In genomic region chr7:141231018-141231792, GRCh38 we compare ENCODE assay signal across 9 cellular contexts.
DNase-seq lines count a peak whose midpoint lies in the region; ATAC-seq and TF ChIP-seq lines count a peak whose summit lies in the region.
"Had no signal": no experiment of that assay in that cellular context is flagged by ENCODE, and none has a peak within 500 bp of the region (broad histone marks: within the 10 kb centered on the region; RNA-seq: fewer than 3 reads in every experiment).

No MANE protein-coding gene starts in this region.

- peak; percentile 54 to 66 for TF ChIP-seq RAD21 in liver (IDR thresholded peaks at IDR 0.05)

- H3K9me2 ChIP-seq in Loucy (replicated peaks; ENCODE audit: low read depth, low read length) = no peaks in the 10 kb centered on the region

- H3K9me3 ChIP-seq in Loucy (ENCODE audit: insufficient read depth, low read depth, low read length) (no peaks in the 10 kb centered on the region), body of pancreas (no peaks in the 10 kb centered on the region), liver (ENCODE audit: control insufficient read depth in 4 of 4, low read length in 3 of 4) (no peaks in the 10 kb centered on the region)

- peak; percentile 12 for DNase-seq in DMS114 treated with DMSO at 0.1 percent for 48 hours (lab: John Stamatoyannopoulos, UW; ENCODE audit: unreplicated experiment)
- DNase-seq in body of pancreas = peak in 3 of 4 donors; percentile 31 to 53 (median 35)
- DNase-seq in GOT3 (lab: John Stamatoyannopoulos, UW) = no peak
- DNase-seq in activated CD4-positive, alpha-beta T cell treated with anti-CD3 and anti-CD28 coated beads, Interleukin-2, amount 10 ng/mL, durations not matched to agents 7 days and 5 days = no peak
- no peak for DNase-seq in activated CD4-positive, CD25-positive, alpha-beta regulatory T cell treated with anti-CD3 and anti-CD28 coated beads, Interleukin-2, amount 50 U/mL, for 72 hours

- H3K36me3 ChIP-seq in Loucy (ENCODE audit: insufficient read depth, low read length) (no peaks in the 10 kb centered on the region), body of pancreas (replicated peaks in 1 of 2; ENCODE audit: insufficient read depth in 1 of 2, low read depth in 2 of 2) (no peaks in the 10 kb centered on the region), liver (ENCODE audit: control insufficient read depth in 4 of 4, insufficient read depth in 3 of 4, low read depth in 1 of 4, low read length in 3 of 4) (no peaks in the 10 kb centered on the region)

- no peaks in the 10 kb centered on the region for H3K36me3 Mint-ChIP-seq in activated CD4-positive, alpha-beta T cell treated with anti-CD3 and anti-CD28 coated beads, Interleukin-2, amount 10 ng/mL, durations not matched to agents 7 days and 5 days (ENCODE audit: low read depth)

- H3K79me2 ChIP-seq in Loucy (ENCODE audit: insufficient read depth, low read length) = no peaks in the 10 kb centered on the region

- TF ChIP-seq POLR2A in body of pancreas (IDR thresholded peaks at IDR 0.05) = no peak

- peaks cover 3% of the 10 kb centered on the region for H3K27me3 Mint-ChIP-seq in activated CD4-positive, alpha-beta T cell treated with anti-CD3 and anti-CD28 coated beads, Interleukin-2, amount 10 ng/mL, durations not matched to agents 7 days and 5 days

- no peak overlapping the region for H2AFZ ChIP-seq in Loucy (ENCODE audit: low read length)

- H3K9me3 Mint-ChIP-seq in activated CD4-positive, alpha-beta T cell treated with anti-CD3 and anti-CD28 coated beads, Interleukin-2, amount 10 ng/mL, durations not matched to agents 7 days and 5 days = no peaks in the 10 kb centered on the region
- H3K9me3 Mint-ChIP-seq: dendritic cell treated with granulocyte-macrophage colony-stimulating factor and Interleukin-4, amounts not matched to agents 40 ng/mL and 50 ng/mL, for 4 days had no signal

- CTCF ChIA-PET in activated CD4-positive, alpha-beta T cell treated with anti-CD3 and anti-CD28 coated beads, Interleukin-2, amount 10 ng/mL, durations not matched to agents 7 days and 5 days (lab: Charles Lee) = interaction anchor here (0.6 kb wide), 1 partner anchor 115 kb away, joined by 3 read pairs; no protein-coding TSS in a partner anchor

- POLR2A ChIA-PET in activated CD4-positive, alpha-beta T cell treated with anti-CD3 and anti-CD28 coated beads, Interleukin-2, amount 10 ng/mL, durations not matched to agents 7 days and 5 days (lab: Charles Lee) = no interaction called here

- H3K27ac ChIP-seq in body of pancreas (no peak overlapping the region), liver (ENCODE audit: low read depth in 1 of 2, low read length in 2 of 2) (no peak overlapping the region)

- TF ChIP-seq CTCF in Loucy (conservative IDR thresholded peaks at IDR 0.05; ENCODE audit: low read length) (0 out of 2 replicates have a peak, but pooled peaks have one; percentile 13), body of pancreas (IDR thresholded peaks at IDR 0.05) (peak in 4 of 7 experiments; percentile 14 to 21 (median 20)), liver (IDR thresholded peaks at IDR 0.05; ENCODE audit: low read depth, low read length, missing input control) (peak; percentile 11)

- no peak overlapping the region for H3K9ac ChIP-seq in Loucy (ENCODE audit: low read depth, low read length, poor library complexity, severe bottlenecking)
- H3K9ac ChIP-seq in liver (ENCODE audit: low read depth in 1 of 2, low read length in 2 of 2) = no peak overlapping the region

- H3K4me1 Mint-ChIP-seq in activated CD4-positive, alpha-beta T cell treated with anti-CD3 and anti-CD28 coated beads, Interleukin-2, amount 10 ng/mL, durations not matched to agents 7 days and 5 days = no peaks in the 10 kb centered on the region

- no peaks in the 10 kb centered on the region for H3K4me1 ChIP-seq in Loucy (ENCODE audit: insufficient read depth, low read length, poor library complexity, severe bottlenecking)
- no peaks in the 10 kb centered on the region for H3K4me1 ChIP-seq in body of pancreas
- peaks cover 0 to 4% (median 2%) of the 10 kb centered on the region in 4 donors for H3K4me1 ChIP-seq in liver (ENCODE audit: control insufficient read depth in 4 of 4, insufficient read depth in 4 of 4, low read length in 3 of 4)

- no peaks in the 10 kb centered on the region for H3F3A ChIP-seq in Loucy (ENCODE audit: low read depth)

- H4K20me1 ChIP-seq in Loucy (ENCODE audit: insufficient read depth, low read length, poor library complexity, severe bottlenecking) = no peaks in the 10 kb centered on the region

- H3K4me2 ChIP-seq in Loucy (ENCODE audit: low read depth, low read length, poor library complexity, severe bottlenecking) = no peak overlapping the region

- H3K27ac Mint-ChIP-seq in activated CD4-positive, alpha-beta T cell treated with anti-CD3 and anti-CD28 coated beads, Interleukin-2, amount 10 ng/mL, durations not matched to agents 7 days and 5 days = no peak overlapping the region
- H3K27ac Mint-ChIP-seq: dendritic cell treated with granulocyte-macrophage colony-stimulating factor and Interleukin-4, amounts not matched to agents 40 ng/mL and 50 ng/mL, for 4 days had no signal

- H3K4me3 ChIP-seq in Loucy (ENCODE audit: low read length, poor library complexity, severe bottlenecking) (no peak overlapping the region), body of pancreas (no peak overlapping the region), liver (ENCODE audit: low read depth in 1 of 3, low read length in 3 of 3) (no peak overlapping the region)

- intact Hi-C loops in body of pancreas (cut with DNase I) = no loop called here

- H3K27me3 ChIP-seq in Loucy (ENCODE audit: insufficient read depth, low read length, poor library complexity, severe bottlenecking) (no peaks in the 10 kb centered on the region), body of pancreas (no peaks in the 10 kb centered on the region), liver (ENCODE audit: control insufficient read depth in 4 of 4, insufficient read depth in 4 of 4, low read length in 3 of 4) (no peaks in the 10 kb centered on the region)

- H3K4me3 Mint-ChIP-seq in activated CD4-positive, alpha-beta T cell treated with anti-CD3 and anti-CD28 coated beads, Interleukin-2, amount 10 ng/mL, durations not matched to agents 7 days and 5 days = no peak overlapping the region
- H3K4me3 Mint-ChIP-seq: dendritic cell treated with granulocyte-macrophage colony-stimulating factor and Interleukin-4, amounts not matched to agents 40 ng/mL and 50 ng/mL, for 4 days had no signal

- 24 to 27% methylated on average over 5 of the region's 5 CpGs for WGBS in body of pancreas, 2 donors
- WGBS in liver = 18% methylated on average over 5 of the region's 5 CpGs

- ATAC-seq in body of pancreas (no peak), GM21717 (IDR thresholded peaks at IDR 0.05; ENCODE audit: unreplicated experiment) (no peak)

TF ChIP-seq in liver, 16 proteins besides CTCF, POLR2A, EP300 and RAD21:
- TF ChIP-seq NR2F2 (IDR thresholded peaks at IDR 0.05) (no peak), YY1 (IDR thresholded peaks at IDR 0.05) (no peak)

Comparison
In these comparisons a context has a peak if more than half of its experiments do, and no peak if none do; other contexts are left out.
1. DNase-seq: peak in DMS114 treated with DMSO at 0.1 percent for 48 hours (single experiment) and body of pancreas (3 of 4); none in GOT3 (single experiment), activated CD4-positive, alpha-beta T cell treated with anti-CD3 and anti-CD28 coated beads, Interleukin-2, amount 10 ng/mL, durations not matched to agents 7 days and 5 days (single experiment) and activated CD4-positive, CD25-positive, alpha-beta regulatory T cell treated with anti-CD3 and anti-CD28 coated beads, Interleukin-2, amount 50 U/mL, for 72 hours (single experiment).
2. Peak in every context shown above with its lines, with median percentiles within 50 percentile points of each other: CTCF ChIP-seq.